26 cellular contexts compared by ENCODE assay signal in genomic region chr22:31898911-31899310, GRCh38. TPM values are rescaled to one million over a fixed set of nuclear protein-coding genes. Genes with fewer than 3 reads are reported as not detected.
DNase-seq lines count a peak whose midpoint lies in the region; ATAC-seq and TF ChIP-seq lines count a peak whose summit lies in the region.
"Had no signal": no experiment of that assay in that cellular context is flagged by ENCODE, and none has a peak within 500 bp of the region (broad histone marks: within the 10 kb centered on the region; RNA-seq: fewer than 3 reads in every experiment).

No MANE protein-coding gene starts in this region.

- no peak overlapping the region for H3K18ac ChIP-seq in H9 (ENCODE audit: insufficient read length, low read depth, low read length)

- no peaks in the 10 kb centered on the region for H3K23me2 ChIP-seq in H9 (ENCODE audit: insufficient read length, low read depth, low read length, poor library complexity, severe bottlenecking)

- TF ChIP-seq EP300 in suprapubic skin (IDR thresholded peaks at IDR 0.05), result no peak

- H3K56ac ChIP-seq in H9 (ENCODE audit: insufficient read length, low read depth, low read length), result no peak overlapping the region

- H2BK15ac ChIP-seq in H9 (ENCODE audit: low read depth, low read length), result no peak overlapping the region

- peak overlapping the region in 2 of 3 experiments; percentile 40 to 89; a peak in 1 of 7 replicates for H3K27ac Mint-ChIP-seq in H9
- peak overlapping the region; percentile 88 to 98 (median 93) for H3K27ac Mint-ChIP-seq in brain
- no peak overlapping the region for H3K27ac Mint-ChIP-seq in effector memory CD8-positive, alpha-beta T cell
- H3K27ac Mint-ChIP-seq: activated CD4-positive, alpha-beta memory T cell treated with anti-CD3 and anti-CD28 coated beads for 36 hours; activated naive CD8-positive, alpha-beta T cell; activated T-helper 2 cell treated with anti-CD3 and anti-CD28 coated beads, Interferon-gamma antibody, Interleukin-2, Interleukin-4, amounts not matched to agents 10 μg/mL and 5 μg/mL and 100 μg/mL, durations not matched to agents 14 hours and 24 hours and 36 hours had no signal

- H4K20me1 ChIP-seq in H9 (ENCODE audit: control insufficient read depth, insufficient read depth, insufficient read length), result no peaks in the 10 kb centered on the region

- H3K4me1 Mint-ChIP-seq in H9 (peaks cover 9 to 23% of the 10 kb centered on the region in 2 experiments; a peak in 3 of 4 replicates), brain (peaks cover 47% of the 10 kb centered on the region)
- no peaks in the 10 kb centered on the region for H3K4me1 Mint-ChIP-seq in effector memory CD8-positive, alpha-beta T cell (ENCODE audit: low read depth in 2 of 2)
- H3K4me1 Mint-ChIP-seq: central memory CD8-positive, alpha-beta T cell had no signal

- H4K8ac ChIP-seq in H9 (replicated peaks; ENCODE audit: insufficient read length, low read depth, low read length), result no peak overlapping the region

- no peak overlapping the region for H3K4me2 ChIP-seq in H9 (ENCODE audit: insufficient read depth, insufficient read length, low read length)
- H3K4me2 ChIP-seq: smooth muscle cell had no signal

- no peak for TF ChIP-seq CTCF in H9 (conservative IDR thresholded peaks at IDR 0.05)
- TF ChIP-seq CTCF in brain (conservative IDR thresholded peaks at IDR 0.05), result no peak
- no peak for TF ChIP-seq CTCF in suprapubic skin (IDR thresholded peaks at IDR 0.05)

- no peak overlapping the region for H3K4ac ChIP-seq in H9 (ENCODE audit: low read depth, low read length)

- no peak overlapping the region for H2AK5ac ChIP-seq in H9 (ENCODE audit: insufficient read length, low read length)

- H3K4me3 ChIP-seq in iPS-15b (ENCODE audit: low read depth, low read length), result no peak overlapping the region
- H3K4me3 ChIP-seq in neuron (ENCODE audit: low read length), result no peak overlapping the region
- no peak overlapping the region for H3K4me3 ChIP-seq in suprapubic skin
- H3K4me3 ChIP-seq: ascending aorta, heart left ventricle, smooth muscle cell had no signal

- no peak overlapping the region for H2AFZ ChIP-seq in H9 (ENCODE audit: low read length)
- H2AFZ ChIP-seq in neuron (ENCODE audit: low read depth, low read length), result peak overlapping the region; percentile 5

- no peaks in the 10 kb centered on the region for H3K79me2 ChIP-seq in H9 (ENCODE audit: insufficient read depth, low read length)

- no peak overlapping the region for H2BK20ac ChIP-seq in H9 (ENCODE audit: low read depth, low read length, poor library complexity, severe bottlenecking)

- no peak overlapping the region for H2BK12ac ChIP-seq in H9 (ENCODE audit: insufficient read length, low read depth, low read length)

- peaks cover 7% of the 10 kb centered on the region for H3K36me3 ChIP-seq in iPS-15b (ENCODE audit: control insufficient read depth, insufficient read depth, low read length)
- H3K36me3 ChIP-seq in neuron (ENCODE audit: insufficient read depth, low read length), result peaks cover 20% of the 10 kb centered on the region
- H3K36me3 ChIP-seq in suprapubic skin, result peaks cover 50% of the 10 kb centered on the region

- WGBS in H9 (ENCODE audit: extremely low coverage, insufficient read length, low lambda C conversion rate), result no CpG with 5 or more reads among the region's 2 CpGs
- WGBS in suprapubic skin, result 83% methylated on average over 2 of the region's 2 CpGs

- no peak overlapping the region for H2BK120ac ChIP-seq in H9 (ENCODE audit: low read depth, low read length, poor library complexity, severe bottlenecking)

- H3K4me3 Mint-ChIP-seq in H9, result no peak overlapping the region
- peak overlapping the region in 4 of 5 experiments; percentile 18 to 46 (median 28) for H3K4me3 Mint-ChIP-seq in brain
- H3K4me3 Mint-ChIP-seq in effector memory CD8-positive, alpha-beta T cell, result no peak overlapping the region
- H3K4me3 Mint-ChIP-seq: activated CD4-positive, alpha-beta memory T cell treated with anti-CD3 and anti-CD28 coated beads for 36 hours; activated naive CD8-positive, alpha-beta T cell; central memory CD8-positive, alpha-beta T cell had no signal

- H3K23ac ChIP-seq in H9 (ENCODE audit: insufficient read length, low read depth, low read length), result no peak overlapping the region

- H3K9me3 ChIP-seq in H9 (ENCODE audit: control insufficient read depth, low read depth, low read length) (no peaks in the 10 kb centered on the region), iPS-15b (ENCODE audit: control insufficient read depth, insufficient read depth, low read length) (no peaks in the 10 kb centered on the region), neuron (ENCODE audit: low read length) (no peaks in the 10 kb centered on the region), suprapubic skin (no peaks in the 10 kb centered on the region)
- H3K9me3 ChIP-seq: ascending aorta, heart left ventricle had no signal

- H3T11ph ChIP-seq in H9 (ENCODE audit: low read length), result no peak overlapping the region

- no peak for TF ChIP-seq POLR2A in suprapubic skin (IDR thresholded peaks at IDR 0.05)

- H3K9ac ChIP-seq in H9 (ENCODE audit: extremely low read depth, insufficient read length, low read length), result no peak overlapping the region
- H3K9ac ChIP-seq in iPS-15b (ENCODE audit: low read depth, low read length), result peak overlapping the region; percentile 12

- H2BK5ac ChIP-seq in H9 (ENCODE audit: insufficient read length, low read length), result no peak overlapping the region

- H3K36me3 Mint-ChIP-seq in H9 (ENCODE audit: insufficient read depth in 1 of 3, low read depth in 3 of 3), result peaks cover 2 to 16% (median 10%) of the 10 kb centered on the region in 3 experiments; a peak in 6 of 7 replicates
- peaks cover 25% of the 10 kb centered on the region for H3K36me3 Mint-ChIP-seq in brain
- H3K36me3 Mint-ChIP-seq in effector memory CD8-positive, alpha-beta T cell (ENCODE audit: insufficient read depth), result peaks cover 20% of the 10 kb centered on the region

- H3K9me3 Mint-ChIP-seq in H9 (no peaks in the 10 kb centered on the region), brain (no peaks in the 10 kb centered on the region)
- no peaks in the 10 kb centered on the region for H3K9me3 Mint-ChIP-seq in effector memory CD8-positive, alpha-beta T cell
- H3K9me3 Mint-ChIP-seq: activated CD4-positive, alpha-beta memory T cell treated with anti-CD3 and anti-CD28 coated beads for 36 hours; activated T-helper 2 cell treated with anti-CD3 and anti-CD28 coated beads, Interferon-gamma antibody, Interleukin-2, Interleukin-4, amounts not matched to agents 10 μg/mL and 5 μg/mL and 100 μg/mL, durations not matched to agents 14 hours and 24 hours and 36 hours; central memory CD8-positive, alpha-beta T cell had no signal

- no peak for ATAC-seq in effector memory CD8-positive, alpha-beta T cell (replicated peaks)
- ATAC-seq: activated CD4-positive, CD25-positive, alpha-beta regulatory T cell treated with anti-CD3 and anti-CD28 coated beads, Interleukin-2, amount 50 U/mL, for 24 hours; heart left ventricle; left cardiac atrium; Panc1 had no signal

- no peaks in the 10 kb centered on the region for H3K27me3 Mint-ChIP-seq in H9 (ENCODE audit: low read depth)
- no peaks in the 10 kb centered on the region for H3K27me3 Mint-ChIP-seq in brain
- H3K27me3 Mint-ChIP-seq in effector memory CD8-positive, alpha-beta T cell, result no peaks in the 10 kb centered on the region
- H3K27me3 Mint-ChIP-seq: activated CD4-positive, alpha-beta memory T cell treated with anti-CD3 and anti-CD28 coated beads for 36 hours; activated naive CD8-positive, alpha-beta T cell; central memory CD8-positive, alpha-beta T cell had no signal

- H4K91ac ChIP-seq in H9 (ENCODE audit: insufficient read length, low read depth, low read length), result no peak overlapping the region

- H3K4me1 ChIP-seq in H9 (ENCODE audit: insufficient read depth, low read length) (peaks cover 5% of the 10 kb centered on the region; the same call in 1 of the 2 replicates), iPS-15b (ENCODE audit: control insufficient read depth, insufficient read depth, low read length) (no peaks in the 10 kb centered on the region), neuron (ENCODE audit: insufficient read depth, low read length) (peaks cover 34% of the 10 kb centered on the region), suprapubic skin (no peaks in the 10 kb centered on the region)
- H3K4me1 ChIP-seq: ascending aorta, heart left ventricle had no signal

- DNase-seq in H9, result no peak
- DNase-seq in suprapubic skin (ENCODE audit: low spot score in 2 of 2), result no peak
- no peak for DNase-seq in effector memory CD8-positive, alpha-beta T cell
- DNase-seq in activated CD4-positive, CD25-positive, alpha-beta regulatory T cell treated with anti-CD3 and anti-CD28 coated beads, Interleukin-2, amount 50 U/mL, for 72 hours, result no peak
- DNase-seq in cerebellar nuclear complex (lab: John Stamatoyannopoulos, UW), result no peak
- DNase-seq: ACHN; activated CD4-positive, alpha-beta memory T cell treated with anti-CD3 and anti-CD28 coated beads for 36 hours; DMS153; GOT3; heart left ventricle; left cardiac atrium; mesenchymal stem cell; NCI-H1694 treated with DMSO at 0.1 percent for 48 hours; NCI-H526 treated with DMSO at 0.1 percent for 48 hours; SHP77 treated with DMSO at 0.1 percent for 48 hours; stimulated activated CD4-positive, alpha-beta T cell treated with anti-CD3 and anti-CD28 coated beads, Interleukin-2, amount 100 ng/mL, for 24 hours had no signal

- no peak overlapping the region for H3K27ac ChIP-seq in H9 (ENCODE audit: insufficient read length, low read depth, low read length)
- no peak overlapping the region for H3K27ac ChIP-seq in suprapubic skin
- H3K27ac ChIP-seq: ascending aorta, heart left ventricle had no signal

- H4K5ac ChIP-seq in H9 (ENCODE audit: insufficient read length, low read depth, low read length), result no peak overlapping the region

- no peak overlapping the region for H3K14ac ChIP-seq in H9 (ENCODE audit: insufficient read depth, low read length)

- H3K27me3 ChIP-seq in H9 (ENCODE audit: insufficient read depth, low read length) (no peaks in the 10 kb centered on the region), iPS-15b (ENCODE audit: control insufficient read depth, insufficient read depth, low read length) (no peaks in the 10 kb centered on the region), neuron (ENCODE audit: insufficient read depth, low read length) (no peaks in the 10 kb centered on the region), suprapubic skin (no peaks in the 10 kb centered on the region)
- H3K27me3 ChIP-seq: ascending aorta, heart left ventricle had no signal

- H3K79me1 ChIP-seq in H9 (ENCODE audit: insufficient read depth, low read depth, low read length, poor library complexity, severe bottlenecking), result no peaks in the 10 kb centered on the region

RNA-seq across cellular contexts. Expression of gene YWHAH, which starts 45.4 kb away (rescaled TPM):
- total RNA-seq in H9 (2021), result 231 and 250 TPM in 2 replicates
- polyA plus RNA-seq in brain (ENCODE audit: insufficient read depth, low read depth, low replicate concordance), result 285 TPM
- 10 to 100 TPM; 52.9 to 76.6 (median 66.4) TPM for total RNA-seq in suprapubic skin

Comparison
In these comparisons a context has a peak if more than half of its experiments do, and no peak if none do; other contexts are left out.
1. H3K27ac Mint-ChIP-seq: peak in H9 (2 of 3) and brain (5 of 5); none in effector memory CD8-positive, alpha-beta T cell (0 of 2).
2. H3K4me3 Mint-ChIP-seq: peak in brain (4 of 5); none in H9 (0 of 2) and effector memory CD8-positive, alpha-beta T cell (0 of 2).